In genomic region chr11:44030276-44030932, GRCh38 we compare ENCODE assay signal across 11 cellular contexts. TPM values are rescaled to one million over a fixed set of nuclear protein-coding genes. Genes with fewer than 3 reads are reported as not detected.
DNase-seq lines count a peak whose midpoint lies in the region; ATAC-seq and TF ChIP-seq lines count a peak whose summit lies in the region.
"Had no signal": no experiment of that assay in that cellular context is flagged by ENCODE, and none has a peak within 500 bp of the region (broad histone marks: within the 10 kb centered on the region; RNA-seq: fewer than 3 reads in every experiment).

No MANE protein-coding gene starts in this region.

- POLR2A ChIA-PET in CD8-positive, alpha-beta memory T cell (lab: Charles Lee): no interaction called here

- H3K9ac ChIP-seq in parathyroid adenoma: no peak overlapping the region

- ATAC-seq in left cardiac atrium: peak; percentile 77 to 84
- ATAC-seq in HG02981 (IDR thresholded peaks at IDR 0.05; ENCODE audit: unreplicated experiment): no peak

- peak overlapping the region; percentile 9 for H3K27ac ChIP-seq in parathyroid adenoma
- no peak overlapping the region for H3K27ac ChIP-seq in CD8-positive, alpha-beta memory T cell (ENCODE audit: low read depth, low read length)
- H3K27ac ChIP-seq: HL-60 had no signal

- H3K4me1 ChIP-seq in parathyroid adenoma: no peaks in the 10 kb centered on the region
- no peaks in the 10 kb centered on the region for H3K4me1 ChIP-seq in CD8-positive, alpha-beta memory T cell (ENCODE audit: insufficient read depth, low read length)

- peak; percentile 28 for DNase-seq in GM04504 (ENCODE audit: low read depth)
- DNase-seq in amniotic epithelial cell (ENCODE audit: low read depth): peak; percentile 91
- peak; percentile 56 for DNase-seq in left cardiac atrium
- DNase-seq in CD8-positive, alpha-beta memory T cell: no peak
- no peak for DNase-seq in amniotic stem cell (lab: John Stamatoyannopoulos, UW)
- no peak for DNase-seq in NCI-H1694 (lab: John Stamatoyannopoulos, UW)
- DNase-seq: stimulated activated CD4-positive, alpha-beta T cell treated with anti-CD3 and anti-CD28 coated beads, Interleukin-2, amount 100 ng/mL, for 24 hours had no signal

- no peaks in the 10 kb centered on the region for H3K4me1 Mint-ChIP-seq in CD8-positive, alpha-beta memory T cell

- peaks cover 24 to 57% of the 10 kb centered on the region in 2 donors for H3K27me3 Mint-ChIP-seq in CD8-positive, alpha-beta memory T cell

- peaks cover 0 to 9% (median 2%) of the 10 kb centered on the region in 3 donors for H3K36me3 Mint-ChIP-seq in CD8-positive, alpha-beta memory T cell

- H3K36me3 ChIP-seq in parathyroid adenoma (ENCODE audit: control insufficient read depth, insufficient read depth, low read length): no peaks in the 10 kb centered on the region
- no peaks in the 10 kb centered on the region for H3K36me3 ChIP-seq in CD8-positive, alpha-beta memory T cell (ENCODE audit: insufficient read depth, low read length)

- intact Hi-C loops in left cardiac atrium (cut with DNase I): loop anchor here in 1 of 2 donors (5.0 kb wide), 1 partner anchor 43 kb away; no protein-coding TSS in a partner anchor

- TF ChIP-seq CTCF in parathyroid adenoma (IDR thresholded peaks at IDR 0.05): no peak

- no peak overlapping the region for H3K4me2 ChIP-seq in parathyroid adenoma (ENCODE audit: low read length)

- no peak overlapping the region for H3K4me3 Mint-ChIP-seq in CD8-positive, alpha-beta memory T cell

- peaks cover 0 to 14% (median 8%) of the 10 kb centered on the region in 5 donors for H3K9me3 Mint-ChIP-seq in CD8-positive, alpha-beta memory T cell

- no peak overlapping the region for H2AFZ ChIP-seq in parathyroid adenoma

- no peaks in the 10 kb centered on the region for H3K27me3 ChIP-seq in parathyroid adenoma (ENCODE audit: control insufficient read depth, insufficient read depth, low read length)
- peaks cover 5% of the 10 kb centered on the region for H3K27me3 ChIP-seq in CD8-positive, alpha-beta memory T cell (ENCODE audit: insufficient read depth, low read length, poor library complexity, severe bottlenecking)

- no peaks in the 10 kb centered on the region for H3K9me3 ChIP-seq in parathyroid adenoma (ENCODE audit: control insufficient read depth, low read length)
- no peaks in the 10 kb centered on the region for H3K9me3 ChIP-seq in CD8-positive, alpha-beta memory T cell (ENCODE audit: low read length)

- H3K4me3 ChIP-seq in parathyroid adenoma (ENCODE audit: low read depth, low read length): no peak overlapping the region
- no peak overlapping the region for H3K4me3 ChIP-seq in CD8-positive, alpha-beta memory T cell (ENCODE audit: low read length)

- H3K79me2 ChIP-seq in parathyroid adenoma: no peaks in the 10 kb centered on the region

- CTCF ChIA-PET in CD8-positive, alpha-beta memory T cell (lab: Charles Lee): no interaction called here

- H3K27ac Mint-ChIP-seq in CD8-positive, alpha-beta memory T cell: no peak overlapping the region

RNA-seq across cellular contexts. Expression of gene ACCSL, which starts 17.4 kb away (rescaled TPM):
- not detected for total RNA-seq in left cardiac atrium
- total RNA-seq in CD8-positive, alpha-beta memory T cell: not detected
- polyA plus RNA-seq in CD8-positive, alpha-beta memory T cell: not detected
- total RNA-seq: frontal cortex had no signal

RNA-seq across cellular contexts. Expression of gene ACCS, which starts 35.7 kb away (rescaled TPM):
- total RNA-seq in left cardiac atrium: 1 to 10 TPM; 8.5 to 9.1 TPM
- 1 to 10 TPM; 2.7 to 3.3 TPM for total RNA-seq in CD8-positive, alpha-beta memory T cell
- polyA plus RNA-seq in CD8-positive, alpha-beta memory T cell: 0.60 TPM

Comparison
In these comparisons a context has a peak if more than half of its experiments do, and no peak if none do; other contexts are left out.
1. DNase-seq: peak in GM04504 (single experiment), amniotic epithelial cell (single experiment) and left cardiac atrium (single experiment); none in CD8-positive, alpha-beta memory T cell (0 of 5), amniotic stem cell (single experiment) and NCI-H1694 (single experiment).